ENCODE assay signal across 15 cellular contexts in the genomic region with DNA sequence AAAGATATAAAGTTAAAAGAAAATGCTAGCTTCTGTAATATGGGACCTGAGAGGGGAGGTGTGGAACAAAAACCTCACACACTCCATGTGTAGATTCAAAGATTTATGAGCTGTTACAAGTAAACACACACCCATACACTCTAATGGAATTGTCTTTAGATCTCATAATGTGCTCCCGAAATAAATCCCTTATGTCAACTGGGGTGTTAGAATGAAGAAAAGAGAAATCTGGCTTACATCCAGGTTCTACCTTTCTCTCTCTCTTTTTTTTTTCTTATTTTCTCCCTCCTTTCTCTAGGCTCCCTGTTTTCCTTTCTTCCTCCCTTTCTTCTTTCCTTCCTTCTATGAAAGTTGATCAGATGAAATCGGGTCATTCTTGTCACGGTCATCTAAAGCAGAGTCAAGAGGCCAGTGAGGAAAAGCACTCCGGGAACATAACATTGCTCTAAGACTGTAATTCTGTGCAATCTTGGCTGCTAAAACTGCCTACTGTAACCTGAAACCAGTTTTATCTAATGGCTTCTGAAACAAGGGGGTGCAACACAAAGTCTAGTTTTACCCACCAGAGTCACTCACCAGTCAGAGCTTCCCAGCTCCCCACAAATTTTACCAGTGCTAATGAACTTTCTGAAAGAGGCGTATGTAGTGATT.
A peak's percentile ranks its signal among the peaks of the same experiment; 100 is the strongest.
DNase-seq lines count a peak whose midpoint lies in the region; ATAC-seq and TF ChIP-seq lines count a peak whose summit lies in the region.
"Had no signal": no experiment of that assay in that cellular context is flagged by ENCODE, and none has a peak within 500 bp of the region (broad histone marks: within the 10 kb centered on the region; RNA-seq: fewer than 3 reads in every experiment).

No MANE protein-coding gene starts in this region.

- H3K4me3 ChIP-seq in RWPE2 (ENCODE audit: severe bottlenecking) (no peak overlapping the region), left lung (no peak overlapping the region)
- H3K4me3 ChIP-seq: coronary artery had no signal

- no peaks in the 10 kb centered on the region for H3K27me3 ChIP-seq in RWPE2 (ENCODE audit: insufficient read depth, poor library complexity, severe bottlenecking)
- H3K27me3 ChIP-seq in left lung: no peaks in the 10 kb centered on the region

- H3K4me1 ChIP-seq in RWPE2 (ENCODE audit: insufficient read depth, poor library complexity, severe bottlenecking) (peaks cover 57% of the 10 kb centered on the region), left lung (no peaks in the 10 kb centered on the region)

- intact Hi-C loops in left lung (cut with DNase I): no loop called here

- no peaks in the 10 kb centered on the region for H3K36me3 ChIP-seq in RWPE2 (ENCODE audit: low read depth)
- no peaks in the 10 kb centered on the region for H3K36me3 ChIP-seq in left lung

- H3K9me3 ChIP-seq in RWPE2 (ENCODE audit: severe bottlenecking): no peaks in the 10 kb centered on the region
- no peaks in the 10 kb centered on the region for H3K9me3 ChIP-seq in left lung

- DNase-seq in DMS153 (lab: John Stamatoyannopoulos, UW) (peak; percentile 45), NCI-H1092 treated with DMSO at 0.1 percent for 48 hours (lab: John Stamatoyannopoulos, UW) (peak; percentile 60), RWPE2 (ENCODE audit: low spot score) (no peak), left lung (no peak), kidney glomerular epithelial cell (lab: John Stamatoyannopoulos, UW) (no peak), NCI-H2107 treated with DMSO at 0.1 percent for 48 hours (lab: John Stamatoyannopoulos, UW; ENCODE audit: unreplicated experiment) (no peak)
- DNase-seq: activated CD8-positive, alpha-beta memory T cell treated with anti-CD3 and anti-CD28 coated beads for 24 hours; activated naive CD4-positive, alpha-beta T cell treated with Interleukin-2 at 50 U/mL for 16 hours; foreskin melanocyte; islet precursor cell; NCI-H1930 had no signal

- TF ChIP-seq CTCF in RWPE2 (IDR thresholded peaks at IDR 0.05; ENCODE audit: poor library complexity, severe bottlenecking) (no peak), left lung (IDR thresholded peaks at IDR 0.05) (no peak)

- H3K27ac ChIP-seq in RWPE2 (ENCODE audit: poor library complexity, severe bottlenecking): peak overlapping the region; percentile 96
- no peak overlapping the region for H3K27ac ChIP-seq in left lung
- H3K27ac ChIP-seq: coronary artery, HL-60 had no signal

- ATAC-seq in RWPE2 (ENCODE audit: low read depth): no peak
- peak; percentile 25 for ATAC-seq in left lung
- ATAC-seq in esophagus mucosa: no peak
- ATAC-seq in GM18867 (IDR thresholded peaks at IDR 0.05; ENCODE audit: unreplicated experiment): no peak

Comparison
In these comparisons a context has a peak if more than half of its experiments do, and no peak if none do; other contexts are left out.
1. DNase-seq: peak in DMS153 (single experiment) and NCI-H1092 treated with DMSO at 0.1 percent for 48 hours (single experiment); none in RWPE2 (single experiment), left lung (0 of 2), kidney glomerular epithelial cell (single experiment) and NCI-H2107 treated with DMSO at 0.1 percent for 48 hours (single experiment).